Comparison of ENCODE assay signal across 19 cellular contexts in genomic region chr12:1465990-1466389, GRCh38.
DNase-seq lines count a peak whose midpoint lies in the region; ATAC-seq and TF ChIP-seq lines count a peak whose summit lies in the region.
"Had no signal": no experiment of that assay in that cellular context is flagged by ENCODE, and none has a peak within 500 bp of the region (broad histone marks: within the 10 kb centered on the region; RNA-seq: fewer than 3 reads in every experiment).

No MANE protein-coding gene starts in this region.

- H3K27ac ChIP-seq in BLaER1 (no peak overlapping the region), endodermal cell (ENCODE audit: low read depth, low read length) (no peak overlapping the region)
- H3K27ac ChIP-seq: 22Rv1, A549 had no signal

- ATAC-seq in HG03135 (IDR thresholded peaks at IDR 0.05; ENCODE audit: unreplicated experiment), result no peak
- ATAC-seq: A549, GM23338, HepG2 had no signal

- H3K4me1 ChIP-seq in BLaER1 (peaks cover 32% of the 10 kb centered on the region), endodermal cell (ENCODE audit: control insufficient read depth, insufficient read depth, low read length) (peaks cover 12% of the 10 kb centered on the region)
- H3K4me1 ChIP-seq: A549 had no signal

- H3K27me3 Mint-ChIP-seq in endodermal cell (ENCODE audit: insufficient read depth) (no peaks in the 10 kb centered on the region), nephron progenitor cell (ENCODE audit: low read depth, poor library complexity) (peaks cover 4% of the 10 kb centered on the region), type B pancreatic cell (peaks cover 9% of the 10 kb centered on the region)
- H3K27me3 Mint-ChIP-seq: CD4-positive, alpha-beta memory T cell had no signal

- peak overlapping the region; percentile 36 for H3K27ac Mint-ChIP-seq in endodermal cell
- no peak overlapping the region for H3K27ac Mint-ChIP-seq in nephron progenitor cell
- H3K27ac Mint-ChIP-seq in type B pancreatic cell, result peak overlapping the region; percentile 71
- H3K27ac Mint-ChIP-seq: CD14-positive monocyte, GM23338, HFFc6 had no signal

- H4K20me1 ChIP-seq in BLaER1, result no peaks in the 10 kb centered on the region

- H3K4me3 Mint-ChIP-seq in endodermal cell, result no peak overlapping the region
- H3K4me3 Mint-ChIP-seq in nephron progenitor cell, result peak overlapping the region; percentile 62
- H3K4me3 Mint-ChIP-seq in type B pancreatic cell, result peak overlapping the region; percentile 34
- H3K4me3 Mint-ChIP-seq: CD14-positive monocyte; CD4-positive, alpha-beta memory T cell; GM23338; HFFc6 had no signal

- peaks cover 4% of the 10 kb centered on the region; the same call in 1 of the 2 replicates for H3K9me3 ChIP-seq in BLaER1
- H3K9me3 ChIP-seq in endodermal cell (ENCODE audit: control insufficient read depth, low read length), result peaks cover 9% of the 10 kb centered on the region

- H3K36me3 Mint-ChIP-seq in endodermal cell (ENCODE audit: low read depth), result peaks cover 40% of the 10 kb centered on the region
- peaks cover 54% of the 10 kb centered on the region for H3K36me3 Mint-ChIP-seq in nephron progenitor cell (ENCODE audit: low read depth)
- H3K36me3 Mint-ChIP-seq in type B pancreatic cell, result peaks cover 57% of the 10 kb centered on the region

- H3K27me3 ChIP-seq in BLaER1 (no peaks in the 10 kb centered on the region), endodermal cell (ENCODE audit: control insufficient read depth, insufficient read depth, low read length, poor library complexity, severe bottlenecking) (no peaks in the 10 kb centered on the region)

- H3K9me3 Mint-ChIP-seq in endodermal cell, result peaks cover 15% of the 10 kb centered on the region
- H3K9me3 Mint-ChIP-seq in nephron progenitor cell, result peaks cover 28% of the 10 kb centered on the region
- peaks cover 3% of the 10 kb centered on the region for H3K9me3 Mint-ChIP-seq in type B pancreatic cell
- H3K9me3 Mint-ChIP-seq: CD4-positive, alpha-beta memory T cell; HFFc6 had no signal

- 0 out of 2 replicates have a peak overlapping the region, but pooled peaks have one; percentile 10 for H3K4me2 ChIP-seq in BLaER1
- H3K4me2 ChIP-seq: A549, GM23338 had no signal

- H3K4me1 Mint-ChIP-seq in endodermal cell, result peaks cover 24% of the 10 kb centered on the region
- H3K4me1 Mint-ChIP-seq in nephron progenitor cell, result peaks cover 88% of the 10 kb centered on the region
- H3K4me1 Mint-ChIP-seq in type B pancreatic cell (ENCODE audit: unreplicated experiment), result peaks cover 30% of the 10 kb centered on the region
- H3K4me1 Mint-ChIP-seq: CD4-positive, alpha-beta memory T cell had no signal

- DNase-seq in endodermal cell (peak; percentile 28), nephron progenitor cell (no peak), type B pancreatic cell (ENCODE audit: extremely low spot score, unreplicated experiment) (no peak), cerebellum (ENCODE audit: low spot score) (no peak), HuH-7 (ENCODE audit: low spot score) (no peak)
- DNase-seq: AML-193; Calu3; CD4-positive, alpha-beta memory T cell; DMS79 treated with DMSO at 0.1 percent for 48 hours; GF-D8; HCEC 1CT; HFFc6 had no signal

- H3K36me3 ChIP-seq in BLaER1, result 0 out of 2 replicates have a peak, but pooled peaks cover 10% of the 10 kb centered on the region
- no peaks in the 10 kb centered on the region for H3K36me3 ChIP-seq in endodermal cell (ENCODE audit: control insufficient read depth, insufficient read depth, low read length)

- no peak for TF ChIP-seq CTCF in endodermal cell (conservative IDR thresholded peaks at IDR 0.05)
- TF ChIP-seq CTCF in nephron progenitor cell (IDR thresholded peaks at IDR 0.05), result no peak
- TF ChIP-seq CTCF in type B pancreatic cell (conservative IDR thresholded peaks at IDR 0.05), result no peak

- H3K4me3 ChIP-seq in BLaER1 (no peak overlapping the region), endodermal cell (ENCODE audit: low read length) (no peak overlapping the region)
- H3K4me3 ChIP-seq: A549, GM23338 had no signal

- no peak overlapping the region for H3K9ac ChIP-seq in BLaER1
- H3K9ac ChIP-seq in endodermal cell (ENCODE audit: extremely low read depth, low read length, poor library complexity, severe bottlenecking), result no peak overlapping the region

- 96% methylated on average over 11 of the region's 11 CpGs for WGBS in endodermal cell (ENCODE audit: insufficient coverage in 1 of 2, insufficient read length in 1 of 2), 2 experiments
